14 cellular contexts compared by ENCODE assay signal in the genomic region with DNA sequence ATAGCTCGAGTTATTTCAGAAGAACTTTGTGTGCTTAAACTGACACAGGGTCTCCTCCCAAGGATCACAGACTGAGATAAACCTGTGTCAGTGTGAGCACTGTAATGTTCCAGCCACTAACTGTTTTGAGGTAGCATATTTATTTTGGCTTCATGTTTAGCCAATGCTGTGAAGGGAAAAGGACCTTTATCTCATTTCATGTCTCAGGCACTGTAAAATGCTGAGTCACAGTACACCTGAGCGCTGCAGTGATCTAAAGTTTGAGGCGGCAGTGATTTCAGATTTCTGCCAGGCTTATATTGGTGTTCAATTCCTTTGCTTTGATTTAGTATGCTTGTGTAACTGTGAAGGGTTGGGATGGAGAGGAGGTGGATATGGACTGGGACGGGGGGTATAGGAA. TPM values are rescaled to one million over a fixed set of nuclear protein-coding genes. Genes with fewer than 3 reads are reported as not detected.
DNase-seq lines count a peak whose midpoint lies in the region; ATAC-seq and TF ChIP-seq lines count a peak whose summit lies in the region.
"Had no signal": no experiment of that assay in that cellular context is flagged by ENCODE, and none has a peak within 500 bp of the region (broad histone marks: within the 10 kb centered on the region; RNA-seq: fewer than 3 reads in every experiment).

No MANE protein-coding gene starts in this region.

- peaks cover 6% of the 10 kb centered on the region for H3K36me3 ChIP-seq in OCI-LY3 (replicated peaks; ENCODE audit: low read depth, low read length)
- H3K36me3 ChIP-seq: gastroesophageal sphincter, vagina had no signal

- peaks cover 4% of the 10 kb centered on the region for H3K36me3 Mint-ChIP-seq in activated T-cell treated with anti-CD3 and anti-CD28 coated beads, Interleukin-2, amount 50 U/mL, for 4 hours (ENCODE audit: insufficient read depth)
- peaks cover 13 to 15% of the 10 kb centered on the region in 2 donors for H3K36me3 Mint-ChIP-seq in stimulated activated naive B cell treated with anti-CD40 and anti-IgM and Interleukin-4, amounts not matched to agents 10 μg/mL and 1 μg/mL and 100 μg/mL, for 72 hours
- H3K36me3 Mint-ChIP-seq: neural progenitor cell had no signal

- H3K27ac Mint-ChIP-seq in stimulated activated naive B cell treated with anti-CD40 and anti-IgM and Interleukin-4, amounts not matched to agents 10 μg/mL and 1 μg/mL and 100 μg/mL, for 72 hours: peak overlapping the region; percentile 86
- H3K27ac Mint-ChIP-seq: neural progenitor cell had no signal

- H3K9ac ChIP-seq in OCI-LY3 (ENCODE audit: low read length): peak overlapping the region; percentile 29; the same call in 1 of the 2 replicates
- H3K9ac ChIP-seq: neural progenitor cell had no signal

- no peaks in the 10 kb centered on the region for H3K27me3 Mint-ChIP-seq in activated T-cell treated with anti-CD3 and anti-CD28 coated beads, Interleukin-2, amount 50 U/mL, for 4 hours (ENCODE audit: low read depth)
- H3K27me3 Mint-ChIP-seq in stimulated activated naive B cell treated with anti-CD40 and anti-IgM and Interleukin-4, amounts not matched to agents 10 μg/mL and 1 μg/mL and 100 μg/mL, for 72 hours: no peaks in the 10 kb centered on the region

- H3K79me2 ChIP-seq in OCI-LY3 (ENCODE audit: low read length): peaks cover 32% of the 10 kb centered on the region

- H3K9me3 Mint-ChIP-seq in activated T-cell treated with anti-CD3 and anti-CD28 coated beads, Interleukin-2, amount 50 U/mL, for 4 hours: no peaks in the 10 kb centered on the region
- no peaks in the 10 kb centered on the region for H3K9me3 Mint-ChIP-seq in stimulated activated naive B cell treated with anti-CD40 and anti-IgM and Interleukin-4, amounts not matched to agents 10 μg/mL and 1 μg/mL and 100 μg/mL, for 72 hours
- H3K9me3 Mint-ChIP-seq: neural progenitor cell had no signal

- H3K9me3 ChIP-seq in OCI-LY3 (ENCODE audit: insufficient read depth, low read length): no peaks in the 10 kb centered on the region
- H3K9me3 ChIP-seq: gastroesophageal sphincter, left ventricle myocardium inferior, spleen, vagina had no signal

- no peaks in the 10 kb centered on the region for H3K27me3 ChIP-seq in OCI-LY3 (ENCODE audit: low read depth, low read length)
- H3K27me3 ChIP-seq: gastroesophageal sphincter, neural progenitor cell, spleen, vagina had no signal

- H4K20me1 ChIP-seq in OCI-LY3 (ENCODE audit: insufficient read depth, low read length): peaks cover 10% of the 10 kb centered on the region

- peaks cover 40% of the 10 kb centered on the region for H3K4me1 Mint-ChIP-seq in activated T-cell treated with anti-CD3 and anti-CD28 coated beads, Interleukin-2, amount 50 U/mL, for 4 hours (ENCODE audit: low read depth)
- H3K4me1 Mint-ChIP-seq in stimulated activated naive B cell treated with anti-CD40 and anti-IgM and Interleukin-4, amounts not matched to agents 10 μg/mL and 1 μg/mL and 100 μg/mL, for 72 hours: peaks cover 28 to 49% of the 10 kb centered on the region in 2 donors

- H3K4me3 ChIP-seq in OCI-LY3 (ENCODE audit: low read length) (peak overlapping the region; percentile 31), epithelial cell of esophagus (ENCODE audit: low read length) (no peak overlapping the region)
- H3K4me3 ChIP-seq: gastroesophageal sphincter, left ventricle myocardium inferior, neural progenitor cell, spleen, vagina had no signal

- H3K4me1 ChIP-seq in OCI-LY3 (ENCODE audit: low read length): peaks cover 32% of the 10 kb centered on the region

- TF ChIP-seq CTCF in OCI-LY3 (IDR thresholded peaks at IDR 0.05; ENCODE audit: low read depth, low read length) (no peak), epithelial cell of esophagus (IDR thresholded peaks at IDR 0.05; ENCODE audit: insufficient read depth, low read depth, low read length, missing control alignments) (no peak)

- H2AFZ ChIP-seq in OCI-LY3 (ENCODE audit: low read depth, low read length): peak overlapping the region; percentile 24; the same call in 1 of the 2 replicates
- H2AFZ ChIP-seq: neural progenitor cell had no signal

- H3K27ac ChIP-seq in OCI-LY3 (ENCODE audit: low read length): peak overlapping the region; percentile 41
- H3K27ac ChIP-seq: gastroesophageal sphincter, left ventricle myocardium inferior, neural progenitor cell, spleen, vagina had no signal

- peak overlapping the region; percentile 27 for H3K4me3 Mint-ChIP-seq in activated T-cell treated with anti-CD3 and anti-CD28 coated beads, Interleukin-2, amount 50 U/mL, for 4 hours
- H3K4me3 Mint-ChIP-seq in stimulated activated naive B cell treated with anti-CD40 and anti-IgM and Interleukin-4, amounts not matched to agents 10 μg/mL and 1 μg/mL and 100 μg/mL, for 72 hours: peak overlapping the region; percentile 45 to 57
- H3K4me3 Mint-ChIP-seq: neural progenitor cell had no signal

- peak overlapping the region; percentile 54 for H3K4me2 ChIP-seq in OCI-LY3 (ENCODE audit: low read length)
- H3K4me2 ChIP-seq: neural progenitor cell had no signal

- no peak for DNase-seq in activated T-cell treated with anti-CD3 and anti-CD28 coated beads, Interleukin-2, amount 50 U/mL, for 4 hours
- no peak for DNase-seq in activated T-cell treated with anti-CD3 and anti-CD28 coated beads, Interleukin-2, amount 50 U/mL, for 1 hour
- DNase-seq in epithelial cell of esophagus (ENCODE audit: low read depth) (peak; percentile 24), NCI-H226 (no peak), MV-4-11 (lab: John Stamatoyannopoulos, UW) (no peak), DMS153 (lab: John Stamatoyannopoulos, UW) (no peak)
- DNase-seq in stimulated activated naive B cell treated with anti-CD40 and anti-IgM and Interleukin-4, amounts not matched to agents 10 μg/mL and 1 μg/mL and 100 μg/mL, for 72 hours: no peak
- DNase-seq: effector CD8-positive, alpha-beta T cell; left ventricle myocardium inferior; spleen had no signal

- ATAC-seq in activated T-cell treated with anti-CD3 and anti-CD28 coated beads, Interleukin-2, amount 50 U/mL, for 4 hours: no peak
- ATAC-seq in stimulated activated naive B cell treated with anti-CD40 and anti-IgM and Interleukin-4, amounts not matched to agents 10 μg/mL and 1 μg/mL and 100 μg/mL, for 72 hours (replicated peaks): no peak
- ATAC-seq: gastroesophageal sphincter had no signal

RNA-seq across cellular contexts. Expression of a gene that starts 3.1 kb away (rescaled TPM):
- 100 to 1,000 TPM in 2 of 3 donors, 10 to 100 TPM in 1; 90.0 to 105 (median 102) TPM for total RNA-seq in activated T-cell treated with anti-CD3 and anti-CD28 coated beads, Interleukin-2, amount 50 U/mL, for 4 hours
